Comparison of ENCODE assay signal across 13 cellular contexts in the genomic region with DNA sequence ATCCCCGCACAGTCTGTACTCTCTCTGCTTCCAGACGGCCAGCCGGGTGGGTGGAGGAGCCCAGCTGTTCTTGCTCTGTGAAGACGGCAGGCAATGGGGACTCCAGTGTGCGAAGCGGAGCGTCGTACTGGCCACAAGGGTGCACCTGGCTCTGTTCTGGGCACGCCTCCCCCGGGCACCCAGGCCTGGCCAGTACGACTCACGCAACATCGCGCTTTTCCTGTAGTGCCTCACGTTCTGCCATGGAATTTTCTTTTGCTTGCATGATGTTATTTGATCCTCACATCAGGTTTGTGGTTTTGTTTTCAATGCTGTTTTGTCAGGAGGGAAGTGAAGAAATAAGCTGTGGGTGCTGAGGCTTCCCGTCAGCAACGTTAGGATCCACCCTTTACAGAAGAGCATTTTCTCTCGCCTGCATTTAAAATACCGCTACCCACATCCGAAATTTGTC.
A peak's percentile ranks its signal among the peaks of the same experiment; 100 is the strongest.
DNase-seq lines count a peak whose midpoint lies in the region; FAIRE-seq and TF ChIP-seq lines count a peak whose summit lies in the region.
"Had no signal": no experiment of that assay in that cellular context is flagged by ENCODE, and none has a peak within 500 bp of the region (broad histone marks: within the 10 kb centered on the region; RNA-seq: fewer than 3 reads in every experiment).

No MANE protein-coding gene starts in this region.

- WGBS in suprapubic skin = 62% methylated on average over 20 of the region's 20 CpGs

- peaks cover 70 to 77% of the 10 kb centered on the region in 2 donors for H3K4me1 Mint-ChIP-seq in immature natural killer cell

- H3K9me3 ChIP-seq in breast epithelium (peaks cover 0 to 3% of the 10 kb centered on the region in 2 donors), SJCRH30 (replicated peaks) (no peaks in the 10 kb centered on the region), suprapubic skin (no peaks in the 10 kb centered on the region)
- H3K9me3 ChIP-seq: gastrocnemius medialis, HAP-1 had no signal

- no peak for TF ChIP-seq EP300 in suprapubic skin (IDR thresholded peaks at IDR 0.05)

- FAIRE-seq in urothelium cell line (lab: Jason Lieb, UNC) = peak; percentile 35
- FAIRE-seq: GM12892, HTR-8/SVneo had no signal

- H3K27ac ChIP-seq in breast epithelium (no peak overlapping the region), SJCRH30 (no peak overlapping the region), suprapubic skin (no peak overlapping the region)
- H3K27ac ChIP-seq: cardiac muscle cell, gastrocnemius medialis had no signal

- no peaks in the 10 kb centered on the region for H3K36me3 Mint-ChIP-seq in immature natural killer cell

- H3K4me1 ChIP-seq in breast epithelium (no peaks in the 10 kb centered on the region), SJCRH30 (peaks cover 5% of the 10 kb centered on the region), suprapubic skin (no peaks in the 10 kb centered on the region)
- H3K4me1 ChIP-seq: gastrocnemius medialis, HAP-1 had no signal

- intact Hi-C loops in breast epithelium (cut with DNase I; ENCODE audit: low total_unique reads) = no loop called here

- TF ChIP-seq POLR2A in breast epithelium (IDR thresholded peaks at IDR 0.05) = no peak
- TF ChIP-seq POLR2A in suprapubic skin (IDR thresholded peaks at IDR 0.05) = no peak

- peak overlapping the region; percentile 80 to 90 (median 87) for H3K4me3 Mint-ChIP-seq in immature natural killer cell

- H3K4me3 ChIP-seq in breast epithelium (no peak overlapping the region), SJCRH30 (peak overlapping the region; percentile 16), suprapubic skin (no peak overlapping the region)
- H3K4me3 ChIP-seq: cardiac muscle cell, HAP-1 had no signal

- H3K36me3 ChIP-seq in breast epithelium (no peaks in the 10 kb centered on the region), SJCRH30 (no peaks in the 10 kb centered on the region), suprapubic skin (no peaks in the 10 kb centered on the region)
- H3K36me3 ChIP-seq: cardiac muscle cell, gastrocnemius medialis, HAP-1 had no signal

- peak; percentile 5 to 57 for DNase-seq in T47D (ENCODE audit: low read depth in 1 of 2, low spot score in 1 of 2)
- DNase-seq in breast epithelium (ENCODE audit: low spot score in 2 of 2) = no peak
- peak; percentile 58 to 73 for DNase-seq in SJCRH30
- peak; percentile 62 to 71 (median 63) for DNase-seq in immature natural killer cell
- DNase-seq in urothelium cell line (ENCODE audit: low spot score) = peak; percentile 58
- no peak for DNase-seq in NCI-H2196 treated with DMSO at 0.1 percent for 48 hours (lab: John Stamatoyannopoulos, UW; ENCODE audit: unreplicated experiment)
- DNase-seq in activated CD4-positive, alpha-beta T cell treated with anti-CD3 and anti-CD28 coated beads, Interleukin-2, amount 50 U/mL, for 4 hours = no peak
- no peak for DNase-seq in suprapubic skin (ENCODE audit: low spot score in 2 of 2)
- DNase-seq: gastrocnemius medialis had no signal

- peaks cover 0 to 12% (median under 1%) of the 10 kb centered on the region in 6 donors for H3K9me3 Mint-ChIP-seq in immature natural killer cell

- H3K27me3 ChIP-seq in breast epithelium = no peaks in the 10 kb centered on the region
- H3K27me3 ChIP-seq in SJCRH30 = no peaks in the 10 kb centered on the region
- H3K27me3 ChIP-seq in suprapubic skin = no peaks in the 10 kb centered on the region
- H3K27me3 ChIP-seq: cardiac muscle cell, gastrocnemius medialis had no signal

- H3K27me3 Mint-ChIP-seq in immature natural killer cell (ENCODE audit: low read depth in 3 of 3) = peaks cover 0 to 6% (median 2%) of the 10 kb centered on the region in 3 donors

- in situ Hi-C loops in T47D (cut with HindIII; ENCODE audit: low pct_unique_long_range_greater_than_20kb, low sequenced_read_pairs) = no loop called here

- TF ChIP-seq CTCF in breast epithelium (IDR thresholded peaks at IDR 0.05) (no peak), suprapubic skin (IDR thresholded peaks at IDR 0.05) (no peak)

- H3K27ac Mint-ChIP-seq in immature natural killer cell = peak overlapping the region; percentile 80 to 97 (median 95)

Comparison
In these comparisons a context has a peak if more than half of its experiments do, and no peak if none do; other contexts are left out.
1. DNase-seq: peak in T47D (2 of 2), SJCRH30 (2 of 2), immature natural killer cell (3 of 3) and urothelium cell line (single experiment); none in breast epithelium (0 of 2), NCI-H2196 treated with DMSO at 0.1 percent for 48 hours (single experiment), activated CD4-positive, alpha-beta T cell treated with anti-CD3 and anti-CD28 coated beads, Interleukin-2, amount 50 U/mL, for 4 hours (0 of 2) and suprapubic skin (0 of 2).